ENCODE assay signal across 8 cellular contexts in genomic region chr12:56333197-56333678, GRCh38. TPM values are rescaled to one million over a fixed set of nuclear protein-coding genes. Genes with fewer than 3 reads are reported as not detected.
DNase-seq lines count a peak whose midpoint lies in the region; ATAC-seq and TF ChIP-seq lines count a peak whose summit lies in the region.

No MANE protein-coding gene starts in this region.

- H3K36me3 Mint-ChIP-seq in T-helper 17 cell (ENCODE audit: low read depth) (no peaks in the 10 kb centered on the region), glutamatergic neuron (ENCODE audit: unreplicated experiment) (no peaks in the 10 kb centered on the region)

- H3K27me3 Mint-ChIP-seq in T-helper 17 cell: no peaks in the 10 kb centered on the region
- H3K27me3 Mint-ChIP-seq in glutamatergic neuron (ENCODE audit: unreplicated experiment): peaks cover 3% of the 10 kb centered on the region

- no peaks in the 10 kb centered on the region for H3K36me3 ChIP-seq in H7 (replicated peaks; ENCODE audit: control insufficient read depth, insufficient read depth, low read length)

- ATAC-seq in T-helper 17 cell: no peak
- ATAC-seq in HG02759 (IDR thresholded peaks at IDR 0.05; ENCODE audit: unreplicated experiment): no peak
- ATAC-seq in HG02571 (IDR thresholded peaks at IDR 0.05; ENCODE audit: unreplicated experiment): no peak

- H3K4me1 Mint-ChIP-seq in T-helper 17 cell: peaks cover 30% of the 10 kb centered on the region
- peaks cover 7% of the 10 kb centered on the region for H3K4me1 Mint-ChIP-seq in glutamatergic neuron (ENCODE audit: low read depth, unreplicated experiment)

- TF ChIP-seq POLR2A in erythroblast (IDR thresholded peaks at IDR 0.05; ENCODE audit: low read length): no peak

- no peaks in the 10 kb centered on the region for H3K27me3 ChIP-seq in H7 (ENCODE audit: control insufficient read depth, insufficient read depth, low read length)

- peak overlapping the region; percentile 90 for H3K4me3 Mint-ChIP-seq in T-helper 17 cell
- peak overlapping the region; percentile 93 for H3K4me3 Mint-ChIP-seq in glutamatergic neuron (ENCODE audit: unreplicated experiment)

- H3K4me3 ChIP-seq in H7 (ENCODE audit: insufficient read depth, low read depth, low read length) (peak overlapping the region; percentile 62), skeletal muscle cell (ENCODE audit: low read depth, low read length) (peak overlapping the region; percentile 63)

- DNase-seq in H7: peak; percentile 61
- DNase-seq in T-helper 17 cell: no peak
- DNase-seq in glutamatergic neuron: no peak
- no peak for DNase-seq in skeletal muscle cell (ENCODE audit: low read depth)
- no peak for DNase-seq in erythroblast (lab: John Stamatoyannopoulos, UW)
- no peak for DNase-seq in NCI-H2171 (lab: John Stamatoyannopoulos, UW)

- H3K9me3 Mint-ChIP-seq in glutamatergic neuron (ENCODE audit: unreplicated experiment): peaks cover 8% of the 10 kb centered on the region

- H3K27ac Mint-ChIP-seq in T-helper 17 cell (peak overlapping the region; percentile 100), glutamatergic neuron (ENCODE audit: unreplicated experiment) (peak overlapping the region; percentile 95)

- no peaks in the 10 kb centered on the region for H3K9me3 ChIP-seq in T-helper 17 cell (ENCODE audit: control insufficient read depth, low read length, poor library complexity, severe bottlenecking)

- no peak for TF ChIP-seq CTCF in glutamatergic neuron (IDR thresholded peaks at IDR 0.05; ENCODE audit: partially characterized antibody, unreplicated experiment)

RNA-seq across cellular contexts. Expression of gene PAN2, which starts 0.6 kb away (rescaled TPM):
- total RNA-seq in H7 (2014; rRNA removed; shearing (Covaris generic)): 38.6 and 64.1 TPM in 2 replicates
- 100 to 1,000 TPM in 1 of 2 donors, 10 to 100 TPM in 1; 81.1 to 108 TPM for total RNA-seq in T-helper 17 cell
- total RNA-seq in glutamatergic neuron (ENCODE audit: unreplicated experiment): 101 TPM

RNA-seq across cellular contexts. Expression of gene IL23A, which starts 5.4 kb away (rescaled TPM):
- total RNA-seq in H7 (2014; rRNA removed; shearing (Covaris generic)): 4.0 and 7.6 TPM in 2 replicates
- 10 to 100 TPM; 44.9 to 49.8 TPM for total RNA-seq in T-helper 17 cell
- total RNA-seq in glutamatergic neuron (ENCODE audit: unreplicated experiment): 0.42 TPM

RNA-seq across cellular contexts. Expression of gene CNPY2, which starts 17.4 kb away (rescaled TPM):
- 108 and 129 TPM in 2 replicates for total RNA-seq in H7 (2014; rRNA removed; shearing (Covaris generic))
- total RNA-seq in T-helper 17 cell (10 to 100 TPM; 47.4 to 53.4 TPM), glutamatergic neuron (ENCODE audit: unreplicated experiment) (141 TPM)

RNA-seq across cellular contexts. Expression of gene STAT2, which starts 26.7 kb away (rescaled TPM):
- 42.2 and 47.6 TPM in 2 replicates for total RNA-seq in H7 (2014; rRNA removed; shearing (Covaris generic))
- total RNA-seq in T-helper 17 cell: 100 to 1,000 TPM; 116 to 145 TPM
- 74.7 TPM for total RNA-seq in glutamatergic neuron (ENCODE audit: unreplicated experiment)

RNA-seq across cellular contexts. Expression of gene APOF, which starts 29.4 kb away (rescaled TPM):
- not detected in 2 replicates for total RNA-seq in H7 (2014; rRNA removed; shearing (Covaris generic))
- not detected for total RNA-seq in T-helper 17 cell
- not detected for total RNA-seq in glutamatergic neuron (ENCODE audit: unreplicated experiment)
